Comparison of ENCODE assay signal across 8 cellular contexts in genomic region chr7:47578581-47579270, GRCh38. TPM values are rescaled to one million over a fixed set of nuclear protein-coding genes. Genes with fewer than 3 reads are reported as not detected.
DNase-seq lines count a peak whose midpoint lies in the region; TF ChIP-seq lines count a peak whose summit lies in the region.

No MANE protein-coding gene starts in this region.

- POLR2A ChIA-PET in Caco-2 (lab: Charles Lee), result interaction anchor here (0.6 to 1.1 kb wide), 3 partner anchors 15 to 185 kb away, joined by 3 to 4 read pairs (median 3); no protein-coding TSS in a partner anchor

- H3K9me3 Mint-ChIP-seq in Caco-2 (ENCODE audit: unreplicated experiment), result no peaks in the 10 kb centered on the region

- peaks cover 94% of the 10 kb centered on the region for H3K36me3 Mint-ChIP-seq in Caco-2 (ENCODE audit: insufficient read depth, unreplicated experiment)

- H3K4me1 ChIP-seq in Caco-2, result peaks cover 76% of the 10 kb centered on the region
- H3K4me1 ChIP-seq in skeletal muscle satellite cell (ENCODE audit: control insufficient read depth, insufficient read depth, low read length), result peaks cover 62% of the 10 kb centered on the region

- no peak overlapping the region for H3K4me3 ChIP-seq in Caco-2 (ENCODE audit: low read depth, low read length)
- H3K4me3 ChIP-seq in SK-N-MC, result peak overlapping the region; percentile 40
- no peak overlapping the region for H3K4me3 ChIP-seq in skeletal muscle satellite cell (ENCODE audit: low read length)

- peak overlapping the region; percentile 98 for H3K4me3 Mint-ChIP-seq in Caco-2 (ENCODE audit: unreplicated experiment)

- DNase-seq in Caco-2 (no peak), SK-N-MC (ENCODE audit: low read depth, low spot score) (no peak), fibroblast of peridontal ligament (ENCODE audit: extremely low read depth) (peak; percentile 81), NCI-H2171 (lab: John Stamatoyannopoulos, UW) (no peak), NCI-H1048 (lab: John Stamatoyannopoulos, UW) (no peak), NCI-H774 (lab: John Stamatoyannopoulos, UW) (no peak)
- no peak for DNase-seq in stimulated activated CD8-positive, alpha-beta memory T cell treated with anti-CD3 and anti-CD28 coated beads, Interleukin-4, amount 100 ng/mL, for 48 hours

- H3K27me3 ChIP-seq in Caco-2 (replicated peaks; ENCODE audit: control insufficient read depth, insufficient read depth, low read length), result no peaks in the 10 kb centered on the region
- H3K27me3 ChIP-seq in skeletal muscle satellite cell (ENCODE audit: control insufficient read depth, insufficient read depth, low read length), result no peaks in the 10 kb centered on the region

- H3K9me3 ChIP-seq in Caco-2 (no peaks in the 10 kb centered on the region), SK-N-MC (ENCODE audit: low read depth, low read length) (no peaks in the 10 kb centered on the region), skeletal muscle satellite cell (replicated peaks; ENCODE audit: low read length) (no peaks in the 10 kb centered on the region)

- BruUV-seq in Caco-2 (replicated peaks; lab: Mats Ljungman, UMichigan), result no TSS peak

- H3K27ac Mint-ChIP-seq in Caco-2 (ENCODE audit: unreplicated experiment), result peak overlapping the region; percentile 92

- intact Hi-C loops in Caco-2 (cut with micrococcal nuclease; ENCODE audit: unreplicated experiment), result loop anchor here (5.0 kb wide), 2 partner anchors 44 to 311 kb away; no protein-coding TSS in a partner anchor

- H3K9ac ChIP-seq in SK-N-MC (ENCODE audit: insufficient read length) (peak overlapping the region; percentile 15), skeletal muscle satellite cell (ENCODE audit: low read depth, low read length) (peak overlapping the region; percentile 98)

- CTCF ChIA-PET in Caco-2 (lab: Charles Lee), result interaction anchor here (0.8 kb wide), 1 partner anchor 9 kb away, joined by 3 read pairs; no protein-coding TSS in a partner anchor

- H3K4me1 Mint-ChIP-seq in Caco-2 (ENCODE audit: low read depth, unreplicated experiment), result peaks cover 75% of the 10 kb centered on the region

- H3K36me3 ChIP-seq in Caco-2 (ENCODE audit: control insufficient read depth, insufficient read depth, low read length), result peaks cover 2% of the 10 kb centered on the region; the same call in 1 of the 2 replicates
- H3K36me3 ChIP-seq in SK-N-MC (ENCODE audit: insufficient read depth, low read length), result no peaks in the 10 kb centered on the region
- H3K36me3 ChIP-seq in skeletal muscle satellite cell (ENCODE audit: insufficient read depth, low read length), result peaks cover 8% of the 10 kb centered on the region

- peak overlapping the region; percentile 97 for H3K4me2 ChIP-seq in skeletal muscle satellite cell (ENCODE audit: low read length)

- no peaks in the 10 kb centered on the region for H3K27me3 Mint-ChIP-seq in Caco-2 (ENCODE audit: insufficient read depth, unreplicated experiment)

- peak overlapping the region; percentile 30; the same call in 1 of the 2 replicates for H3K27ac ChIP-seq in SK-N-MC

- TF ChIP-seq CTCF in Caco-2 (IDR thresholded peaks at IDR 0.05; ENCODE audit: insufficient read depth in 1 of 2, low read depth in 1 of 2, low read length in 1 of 2, severe bottlenecking in 1 of 2, unreplicated experiment in 1 of 2), result no peak

RNA-seq across cellular contexts. Expression of gene TNS3, which starts 3.2 kb away (rescaled TPM):
- 252 and 263 TPM in 2 replicates for total RNA-seq in Caco-2 (2022)
- 9.9 and 11.4 TPM in 2 replicates for total RNA-seq in skeletal muscle satellite cell (2012; rRNA removed)
